ENCODE assay signal across 8 cellular contexts in the genomic region with DNA sequence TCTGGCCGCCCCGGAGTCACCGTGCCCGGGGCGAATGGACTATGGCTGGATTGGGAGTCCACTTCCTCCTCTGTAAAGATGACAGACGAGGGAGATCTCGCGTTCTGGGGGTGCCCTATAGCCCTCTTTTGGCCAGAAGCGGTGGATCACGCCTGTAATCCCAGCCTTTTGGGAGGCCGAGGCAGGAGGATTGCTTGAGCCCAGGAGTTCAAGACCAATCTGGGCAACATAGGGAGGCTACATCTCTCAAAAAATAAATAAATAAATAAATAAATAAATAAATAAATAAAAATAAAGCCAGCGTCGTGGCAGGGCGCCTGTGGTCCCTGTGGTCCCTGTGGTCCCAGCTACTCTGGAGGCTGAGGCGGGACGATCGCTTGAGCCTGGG. TPM values are rescaled to one million over a fixed set of nuclear protein-coding genes. Genes with fewer than 3 reads are reported as not detected.
A peak's percentile ranks its signal among the peaks of the same experiment; 100 is the strongest.
DNase-seq lines count a peak whose midpoint lies in the region; ATAC-seq and TF ChIP-seq lines count a peak whose summit lies in the region.
"Not testable (repeated sequence)": the region's sequence is repeated elsewhere in the genome, so short reads cannot be mapped to it uniquely, and the experiment has no call there.

No MANE protein-coding gene starts in this region.

- POLR2A ChIA-PET in activated CD8-positive, alpha-beta T cell treated with anti-CD3 and anti-CD28 coated beads, Interleukin-2, amount 10 ng/mL, durations not matched to agents 7 days and 5 days (lab: Charles Lee) = not testable (repeated sequence)

- TF ChIP-seq POLR2A in heart left ventricle (IDR thresholded peaks at IDR 0.05) = not testable (repeated sequence)

- not testable (repeated sequence) for H3K36me3 ChIP-seq in ACC112 (ENCODE audit: insufficient read depth, low read length); H7 (replicated peaks; ENCODE audit: control insufficient read depth, insufficient read depth, low read length); heart left ventricle; mucosa of rectum (ENCODE audit: control insufficient read depth in 2 of 2, insufficient read depth in 2 of 2, low read length in 2 of 2); smooth muscle cell (ENCODE audit: low read depth)

- CTCF ChIA-PET in activated CD8-positive, alpha-beta T cell treated with anti-CD3 and anti-CD28 coated beads, Interleukin-2, amount 10 ng/mL, durations not matched to agents 7 days and 5 days (lab: Charles Lee) = not testable (repeated sequence)

- H3K27ac ChIP-seq in ACC112 (ENCODE audit: low read depth, low read length) (peak overlapping the region; percentile 73), heart left ventricle (peak overlapping the region; percentile 43 to 88 (median 78)), mucosa of rectum (ENCODE audit: low read depth in 2 of 2, low read length in 2 of 2) (peak overlapping the region; percentile 52 to 58), smooth muscle cell (ENCODE audit: low read depth) (peak overlapping the region; percentile 78)

- intact Hi-C loops in heart left ventricle (cut with DNase I) = not testable (repeated sequence)

- not testable (repeated sequence) for ATAC-seq in activated CD8-positive, alpha-beta T cell treated with anti-CD3 and anti-CD28 coated beads, Interleukin-2, amount 10 ng/mL, durations not matched to agents 7 days and 5 days; heart left ventricle

- H3K4me3 ChIP-seq in ACC112 (ENCODE audit: low read depth, low read length) = peak overlapping the region; percentile 75
- H3K4me3 ChIP-seq in H7 (ENCODE audit: insufficient read depth, low read depth, low read length) = peak overlapping the region; percentile 38
- peak overlapping the region in 11 of 12 donors; percentile 63 to 79 (median 67) for H3K4me3 ChIP-seq in heart left ventricle
- H3K4me3 ChIP-seq in mucosa of rectum (ENCODE audit: low read length in 2 of 2) = peak overlapping the region; percentile 55 to 62
- H3K4me3 ChIP-seq in smooth muscle cell = peak overlapping the region; percentile 57

- H3K4me2 ChIP-seq in smooth muscle cell = peak overlapping the region; percentile 86

- not testable (repeated sequence) for H3K27me3 ChIP-seq in ACC112 (ENCODE audit: insufficient read depth, low read length); H7 (ENCODE audit: control insufficient read depth, insufficient read depth, low read length); heart left ventricle; mucosa of rectum (ENCODE audit: control insufficient read depth in 2 of 2, insufficient read depth in 2 of 2, low read length in 2 of 2); smooth muscle cell (ENCODE audit: low read depth)

- H3K79me2 ChIP-seq in ACC112 (ENCODE audit: control insufficient read depth, insufficient read depth, low read length, unreplicated experiment); smooth muscle cell (ENCODE audit: low read depth): not testable (repeated sequence)

- H3K36me3 Mint-ChIP-seq in activated CD8-positive, alpha-beta T cell treated with anti-CD3 and anti-CD28 coated beads, Interleukin-2, amount 10 ng/mL, durations not matched to agents 7 days and 5 days (ENCODE audit: low read depth) = not testable (repeated sequence)

- H3K9me3 Mint-ChIP-seq in activated CD8-positive, alpha-beta T cell treated with anti-CD3 and anti-CD28 coated beads, Interleukin-2, amount 10 ng/mL, durations not matched to agents 7 days and 5 days (ENCODE audit: insufficient read depth) = not testable (repeated sequence)

- H3K9ac ChIP-seq in mucosa of rectum (ENCODE audit: low read depth in 1 of 2, low read length in 2 of 2) = peak overlapping the region in 1 of 2 donors; percentile 57
- not testable (repeated sequence) for H3K9ac ChIP-seq in smooth muscle cell (ENCODE audit: low read depth)

- 23 to 50% (median 29%) methylated on average over 9 to 15 of the region's 17 CpGs for WGBS in heart left ventricle, 4 donors
- WGBS in smooth muscle cell (ENCODE audit: low lambda C conversion rate) = 42% methylated on average over 13 of the region's 17 CpGs

- not testable (repeated sequence) for H2AFZ ChIP-seq in ACC112 (ENCODE audit: low read length, unreplicated experiment)
- peak overlapping the region; percentile 8 for H2AFZ ChIP-seq in smooth muscle cell (ENCODE audit: low read depth)

- not testable (repeated sequence) for H3K9me3 ChIP-seq in heart left ventricle; mucosa of rectum (ENCODE audit: control insufficient read depth in 2 of 2, low read length in 2 of 2); smooth muscle cell (replicated peaks; ENCODE audit: low read depth)

- not testable (repeated sequence) for H3K4me1 ChIP-seq in ACC112 (ENCODE audit: control insufficient read depth, insufficient read depth, low read length, unreplicated experiment); heart left ventricle; mucosa of rectum (ENCODE audit: control insufficient read depth in 2 of 2, insufficient read depth in 2 of 2, low read length in 2 of 2); smooth muscle cell (ENCODE audit: low read depth)

- not testable (repeated sequence) for H3K4me1 Mint-ChIP-seq in activated CD8-positive, alpha-beta T cell treated with anti-CD3 and anti-CD28 coated beads, Interleukin-2, amount 10 ng/mL, durations not matched to agents 7 days and 5 days (ENCODE audit: low read depth)

- not testable (repeated sequence) for TF ChIP-seq CTCF in heart left ventricle (IDR thresholded peaks at IDR 0.05); smooth muscle cell (IDR thresholded peaks at IDR 0.05; ENCODE audit: borderline replicate concordance, insufficient read depth, poor library complexity, severe bottlenecking)

- H3K4me3 Mint-ChIP-seq in activated CD8-positive, alpha-beta T cell treated with anti-CD3 and anti-CD28 coated beads, Interleukin-2, amount 10 ng/mL, durations not matched to agents 7 days and 5 days = peak overlapping the region; percentile 51

- H3K27me3 Mint-ChIP-seq in activated CD8-positive, alpha-beta T cell treated with anti-CD3 and anti-CD28 coated beads, Interleukin-2, amount 10 ng/mL, durations not matched to agents 7 days and 5 days (ENCODE audit: low read depth) = peaks cover 11% of the 10 kb centered on the region

- DNase-seq in H7; activated CD8-positive, alpha-beta T cell treated with anti-CD3 and anti-CD28 coated beads, Interleukin-2, amount 10 ng/mL, durations not matched to agents 7 days and 5 days; smooth muscle cell (lab: John Stamatoyannopoulos, UW; ENCODE audit: unreplicated experiment): not testable (repeated sequence)
- peak; percentile 1 for DNase-seq in NCI-H748 (lab: John Stamatoyannopoulos, UW; ENCODE audit: unreplicated experiment)
- peak; percentile 11 for DNase-seq in cerebellar cortex (ENCODE audit: low spot score)
- peak in 1 of 5 donors; percentile 24 for DNase-seq in heart left ventricle

- H4K20me1 ChIP-seq in smooth muscle cell (ENCODE audit: low read depth) = not testable (repeated sequence)

- H3F3A ChIP-seq in smooth muscle cell (ENCODE audit: low read depth) = not testable (repeated sequence)

- H3K27ac Mint-ChIP-seq in activated CD8-positive, alpha-beta T cell treated with anti-CD3 and anti-CD28 coated beads, Interleukin-2, amount 10 ng/mL, durations not matched to agents 7 days and 5 days = not testable (repeated sequence)

RNA-seq across cellular contexts. Expression of a gene that starts 30.4 kb away (rescaled TPM):
- total RNA-seq in H7 (2014; rRNA removed; shearing (Covaris generic)) = 3.3 and 5.3 TPM in 2 replicates
- total RNA-seq in activated CD8-positive, alpha-beta T cell treated with anti-CD3 and anti-CD28 coated beads, Interleukin-2, amount 10 ng/mL, durations not matched to agents 7 days and 5 days = 1 to 10 TPM; 2.7 to 2.8 TPM
- total RNA-seq in heart left ventricle (1 to 10 TPM in 8 of 9 donors, under 1 TPM in 1; 0.64 to 7.4 (median 2.0) TPM), smooth muscle cell (5.3 and 7.9 TPM in 2 replicates)
- polyA plus RNA-seq in heart left ventricle (1 to 10 TPM; 1.9 to 8.1 TPM), smooth muscle cell (2.6 and 5.0 TPM in 2 replicates)
